In the genomic region with DNA sequence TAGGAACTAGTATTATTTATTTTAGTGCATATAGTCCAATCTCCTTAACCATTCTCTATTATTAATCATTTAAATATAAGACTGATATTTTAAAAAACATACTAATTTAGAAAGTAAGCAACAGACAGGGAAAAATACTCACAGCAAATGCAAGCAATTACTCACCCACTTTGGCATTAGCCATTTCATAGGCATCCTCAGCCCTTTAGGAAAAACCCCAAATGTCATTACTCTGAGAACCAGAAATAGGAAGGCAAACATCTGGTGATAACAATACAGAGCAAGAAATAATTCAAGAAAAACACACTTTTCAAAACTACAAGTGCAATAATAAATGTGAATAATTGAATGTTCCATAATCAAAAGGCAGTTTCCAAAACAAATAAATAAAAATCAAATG, we compare ENCODE assay signal across 24 cellular contexts.
DNase-seq lines count a peak whose midpoint lies in the region; ATAC-seq and TF ChIP-seq lines count a peak whose summit lies in the region.
"Had no signal": no experiment of that assay in that cellular context is flagged by ENCODE, and none has a peak within 500 bp of the region (broad histone marks: within the 10 kb centered on the region; RNA-seq: fewer than 3 reads in every experiment).

No MANE protein-coding gene starts in this region.

- H3K36me3 ChIP-seq in brain microvascular endothelial cell (replicated peaks), result no peaks in the 10 kb centered on the region
- H3K36me3 ChIP-seq: breast epithelium, HAP-1, left lung, uterus had no signal

- no peak for TF ChIP-seq POLR2A in lower leg skin (IDR thresholded peaks at IDR 0.05)

- H3K4me3 Mint-ChIP-seq in activated T-helper 17 cell treated with anti-CD3 and anti-CD28 coated beads, Interleukin-2, amount 50 U/mL, for 72 hours, result no peak overlapping the region
- H3K4me3 Mint-ChIP-seq: activated CD4-positive, alpha-beta memory T cell treated with anti-CD3 and anti-CD28 coated beads, Interleukin-2, amount 10 ng/mL, durations not matched to agents 7 days and 5 days; activated naive CD4-positive, alpha-beta T cell treated with anti-CD3 and anti-CD28 coated beads, Interleukin-2, amount 50 U/mL, for 24 hours; activated T-cell treated with anti-CD3 and anti-CD28 coated beads, Interleukin-2, amount 50 U/mL, for 24 hours; dendritic cell treated with granulocyte-macrophage colony-stimulating factor and Interleukin-4, amounts not matched to agents 40 ng/mL and 50 ng/mL, for 4 days; T-helper 1 cell treated with Interleukin-12 subunit alpha and Interleukin-12 subunit beta and Interleukin-4 antibody, amounts not matched to agents 30 μg/mL and 1 μg/mL, for 36 hours had no signal

- ATAC-seq in GM21528 (IDR thresholded peaks at IDR 0.05; ENCODE audit: low FRiP score, unreplicated experiment), result no peak
- no peak for ATAC-seq in activated T-helper 17 cell treated with anti-CD3 and anti-CD28 coated beads, Interleukin-2, amount 50 U/mL, for 72 hours (replicated peaks)
- ATAC-seq: left lung had no signal

- no peak overlapping the region for H3K4me3 ChIP-seq in AG09309 (ENCODE audit: control insufficient read depth, low read depth, low read length)
- H3K4me3 ChIP-seq in brain microvascular endothelial cell (ENCODE audit: low read depth, low read length), result no peak overlapping the region
- H3K4me3 ChIP-seq in lower leg skin (ENCODE audit: low read depth, poor library complexity, severe bottlenecking), result no peak overlapping the region
- H3K4me3 ChIP-seq: breast epithelium, HAP-1, left lung, uterus had no signal

- DNase-seq in AG09309 (ENCODE audit: low read depth) (peak; percentile 13), HS-5 (ENCODE audit: low read depth) (peak; percentile 31), brain microvascular endothelial cell (peak; percentile 17), kidney tubule cell (ENCODE audit: low spot score) (peak; percentile 13), lower leg skin (ENCODE audit: low spot score in 2 of 2) (no peak)
- DNase-seq in activated effector memory CD4-positive, alpha-beta T cell treated with anti-CD3 and anti-CD28 coated beads, Interleukin-2, amount 50 U/mL, for 16 hours, result no peak
- DNase-seq: ACHN; activated CD4-positive, alpha-beta memory T cell treated with anti-CD3 and anti-CD28 coated beads, Interleukin-2, amount 10 ng/mL, durations not matched to agents 7 days and 5 days; activated T-cell treated with anti-CD3 and anti-CD28 coated beads, Interleukin-2, amount 50 U/mL, for 24 hours; COR-L47; left lung; NCI-H1436; NCI-H748 treated with DMSO at 0.1 percent for 48 hours; SHP77; substantia nigra; uterus had no signal

- no peaks in the 10 kb centered on the region for H3K36me3 Mint-ChIP-seq in activated T-helper 17 cell treated with anti-CD3 and anti-CD28 coated beads, Interleukin-2, amount 50 U/mL, for 72 hours (ENCODE audit: low read depth)
- H3K36me3 Mint-ChIP-seq: activated naive CD4-positive, alpha-beta T cell treated with anti-CD3 and anti-CD28 coated beads, Interleukin-2, amount 50 U/mL, for 24 hours had no signal

- H3K27ac Mint-ChIP-seq in activated T-helper 17 cell treated with anti-CD3 and anti-CD28 coated beads, Interleukin-2, amount 50 U/mL, for 72 hours, result no peak overlapping the region
- H3K27ac Mint-ChIP-seq: activated CD4-positive, alpha-beta memory T cell treated with anti-CD3 and anti-CD28 coated beads, Interleukin-2, amount 10 ng/mL, durations not matched to agents 7 days and 5 days; activated naive CD4-positive, alpha-beta T cell treated with anti-CD3 and anti-CD28 coated beads, Interleukin-2, amount 50 U/mL, for 24 hours; activated T-cell treated with anti-CD3 and anti-CD28 coated beads, Interleukin-2, amount 50 U/mL, for 24 hours; dendritic cell treated with granulocyte-macrophage colony-stimulating factor and Interleukin-4, amounts not matched to agents 40 ng/mL and 50 ng/mL, for 4 days; T-helper 1 cell treated with Interleukin-12 subunit alpha and Interleukin-12 subunit beta and Interleukin-4 antibody, amounts not matched to agents 30 μg/mL and 1 μg/mL, for 36 hours had no signal

- H3K9me3 Mint-ChIP-seq in activated T-helper 17 cell treated with anti-CD3 and anti-CD28 coated beads, Interleukin-2, amount 50 U/mL, for 72 hours, result peaks cover 4% of the 10 kb centered on the region
- H3K9me3 Mint-ChIP-seq: activated CD4-positive, alpha-beta memory T cell treated with anti-CD3 and anti-CD28 coated beads, Interleukin-2, amount 10 ng/mL, durations not matched to agents 7 days and 5 days; dendritic cell treated with granulocyte-macrophage colony-stimulating factor and Interleukin-4, amounts not matched to agents 40 ng/mL and 50 ng/mL, for 4 days; T-helper 1 cell treated with Interleukin-12 subunit alpha and Interleukin-12 subunit beta and Interleukin-4 antibody, amounts not matched to agents 30 μg/mL and 1 μg/mL, for 36 hours had no signal

- in situ Hi-C loops in brain microvascular endothelial cell (cut with HindIII; ENCODE audit: low pct_ligation_motif_present, low sequenced_read_pairs), result no loop called here

- H3K27me3 ChIP-seq in brain microvascular endothelial cell (replicated peaks), result no peaks in the 10 kb centered on the region
- H3K27me3 ChIP-seq: breast epithelium, left lung, uterus had no signal

- peaks cover 10% of the 10 kb centered on the region for H3K27me3 Mint-ChIP-seq in activated T-helper 17 cell treated with anti-CD3 and anti-CD28 coated beads, Interleukin-2, amount 50 U/mL, for 72 hours
- H3K27me3 Mint-ChIP-seq: activated CD4-positive, alpha-beta memory T cell treated with anti-CD3 and anti-CD28 coated beads, Interleukin-2, amount 10 ng/mL, durations not matched to agents 7 days and 5 days; activated T-cell treated with anti-CD3 and anti-CD28 coated beads, Interleukin-2, amount 50 U/mL, for 24 hours had no signal

- H3K4me1 Mint-ChIP-seq in activated T-helper 17 cell treated with anti-CD3 and anti-CD28 coated beads, Interleukin-2, amount 50 U/mL, for 72 hours, result no peaks in the 10 kb centered on the region
- H3K4me1 Mint-ChIP-seq: activated CD4-positive, alpha-beta memory T cell treated with anti-CD3 and anti-CD28 coated beads, Interleukin-2, amount 10 ng/mL, durations not matched to agents 7 days and 5 days; activated naive CD4-positive, alpha-beta T cell treated with anti-CD3 and anti-CD28 coated beads, Interleukin-2, amount 50 U/mL, for 24 hours had no signal

- H3K27ac ChIP-seq in brain microvascular endothelial cell, result no peak overlapping the region
- H3K27ac ChIP-seq: breast epithelium, left lung, uterus, VCaP had no signal

- intact Hi-C loops in lower leg skin (cut with DNase I; ENCODE audit: low total_unique reads), result no loop called here

- TF ChIP-seq CTCF in AG09309 (IDR thresholded peaks at IDR 0.05; ENCODE audit: control insufficient read depth, insufficient read depth, low read depth, low read length, missing control alignments) (no peak), brain microvascular endothelial cell (IDR thresholded peaks at IDR 0.05; ENCODE audit: low read depth, low read length, missing control alignments) (no peak), lower leg skin (IDR thresholded peaks at IDR 0.05) (no peak)

Comparison
In these comparisons a context has a peak if more than half of its experiments do, and no peak if none do; other contexts are left out.
1. DNase-seq: peak in AG09309 (single experiment), HS-5 (single experiment), brain microvascular endothelial cell (single experiment) and kidney tubule cell (single experiment); none in lower leg skin (0 of 2) and activated effector memory CD4-positive, alpha-beta T cell treated with anti-CD3 and anti-CD28 coated beads, Interleukin-2, amount 50 U/mL, for 16 hours (single experiment).